7 cellular contexts compared by ENCODE assay signal in the genomic region with DNA sequence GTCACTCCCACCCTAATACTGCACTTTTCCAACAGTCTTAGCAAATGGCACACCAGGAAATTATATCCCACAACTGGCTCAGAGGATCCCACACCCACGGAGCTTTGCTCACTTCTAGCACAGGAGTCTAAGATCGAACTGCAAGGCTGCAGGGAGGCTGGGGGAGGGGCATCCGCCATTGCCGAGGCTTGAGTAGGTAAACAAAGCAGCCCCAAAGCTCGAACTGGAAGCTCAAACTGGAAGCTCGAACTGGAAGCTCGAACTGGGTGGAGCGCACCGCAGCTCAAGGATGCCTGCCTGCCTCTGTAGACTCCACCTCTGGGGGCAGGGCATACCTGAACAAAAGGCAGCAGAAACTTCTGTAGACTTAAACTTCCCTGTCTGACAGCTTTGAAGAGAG. TPM values are rescaled to one million over a fixed set of nuclear protein-coding genes. Genes with fewer than 3 reads are reported as not detected.
"Had no signal": no experiment of that assay in that cellular context is flagged by ENCODE, and none has a peak within 500 bp of the region (broad histone marks: within the 10 kb centered on the region; RNA-seq: fewer than 3 reads in every experiment).

No MANE protein-coding gene starts in this region.

RNA-seq across cellular contexts. Expression of gene AQP9, which starts 55.5 kb away (rescaled TPM):
- total RNA-seq: HT-29; IMR-90; OCI-LY7; PC-3; RPMI7951; SJSA1; T-helper 1 cell treated with Interleukin-12 subunit alpha and Interleukin-12 subunit beta and Interleukin-4 antibody, amounts not matched to agents 30 ng/mL and 1 ng/mL, for 36 hours had no signal
- polyA plus RNA-seq: IMR-90 had no signal
